ENCODE assay signal across 14 cellular contexts in the genomic region with DNA sequence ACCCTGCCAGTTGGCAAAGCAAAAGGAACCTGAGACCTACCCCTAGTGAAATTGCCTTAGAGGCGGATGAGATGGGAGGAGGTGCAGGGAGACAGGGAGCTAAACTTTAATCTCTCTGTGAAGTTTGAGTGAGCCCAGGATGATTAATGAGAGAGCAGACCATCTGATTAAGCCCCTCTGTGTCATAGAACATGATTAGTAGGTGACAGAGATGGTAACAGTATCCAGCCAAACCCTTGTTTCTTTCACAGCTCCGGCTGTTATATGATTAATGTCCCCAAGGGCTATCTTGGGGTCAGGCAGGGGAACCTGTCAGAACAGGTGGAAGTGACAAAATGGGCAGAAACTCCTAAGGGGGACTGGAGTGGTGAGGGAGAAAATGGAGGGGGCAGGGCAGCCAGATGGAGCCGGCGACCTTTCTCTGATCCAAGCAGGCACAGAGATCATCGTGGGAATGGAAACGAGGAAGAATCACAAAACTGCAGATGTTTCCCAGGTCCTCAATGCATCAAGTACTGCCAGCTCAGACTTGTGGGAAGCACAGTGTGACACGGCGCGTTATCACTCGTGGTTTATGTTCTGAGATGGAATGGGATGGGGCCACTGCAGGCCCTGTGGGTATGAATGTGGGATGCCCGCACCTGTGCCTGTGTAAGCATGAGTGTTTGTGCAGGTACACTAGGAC.
DNase-seq lines count a peak whose midpoint lies in the region; ATAC-seq and TF ChIP-seq lines count a peak whose summit lies in the region.
"Had no signal": no experiment of that assay in that cellular context is flagged by ENCODE, and none has a peak within 500 bp of the region (broad histone marks: within the 10 kb centered on the region; RNA-seq: fewer than 3 reads in every experiment).

No MANE protein-coding gene starts in this region.

- peak overlapping the region; percentile 97 for H3K27ac Mint-ChIP-seq in nephron progenitor cell
- H3K27ac Mint-ChIP-seq in stimulated activated naive CD8-positive, alpha-beta T cell treated with anti-CD3 and anti-CD28 coated beads, Interleukin-15, amount 100 ng/mL, for 72 hours: no peak overlapping the region
- H3K27ac Mint-ChIP-seq in activated naive CD4-positive, alpha-beta T cell treated with anti-CD3 and anti-CD28 coated beads for 36 hours: no peak overlapping the region
- H3K27ac Mint-ChIP-seq: activated CD4-positive, alpha-beta T cell treated with anti-CD3 and anti-CD28 coated beads, Interleukin-2, amount 10 ng/mL, durations not matched to agents 24 days and 14 days; T-cell had no signal

- peaks cover 3% of the 10 kb centered on the region for H3K27me3 Mint-ChIP-seq in nephron progenitor cell (ENCODE audit: low read depth, poor library complexity)
- H3K27me3 Mint-ChIP-seq in stimulated activated naive CD8-positive, alpha-beta T cell treated with anti-CD3 and anti-CD28 coated beads, Interleukin-15, amount 100 ng/mL, for 72 hours: peaks cover 16% of the 10 kb centered on the region
- H3K27me3 Mint-ChIP-seq in activated naive CD4-positive, alpha-beta T cell treated with anti-CD3 and anti-CD28 coated beads for 36 hours (ENCODE audit: low read depth): peaks cover 6% of the 10 kb centered on the region
- H3K27me3 Mint-ChIP-seq: activated CD4-positive, alpha-beta T cell treated with anti-CD3 and anti-CD28 coated beads, Interleukin-2, amount 10 ng/mL, durations not matched to agents 24 days and 14 days had no signal

- peaks cover 65% of the 10 kb centered on the region for H3K4me1 Mint-ChIP-seq in nephron progenitor cell
- H3K4me1 Mint-ChIP-seq in stimulated activated naive CD8-positive, alpha-beta T cell treated with anti-CD3 and anti-CD28 coated beads, Interleukin-15, amount 100 ng/mL, for 72 hours: no peaks in the 10 kb centered on the region
- no peaks in the 10 kb centered on the region for H3K4me1 Mint-ChIP-seq in activated naive CD4-positive, alpha-beta T cell treated with anti-CD3 and anti-CD28 coated beads for 36 hours (ENCODE audit: low read depth)
- H3K4me1 Mint-ChIP-seq: activated CD4-positive, alpha-beta T cell treated with anti-CD3 and anti-CD28 coated beads, Interleukin-2, amount 10 ng/mL, durations not matched to agents 24 days and 14 days; T-cell had no signal

- ATAC-seq in stimulated activated naive CD8-positive, alpha-beta T cell treated with anti-CD3 and anti-CD28 coated beads, Interleukin-15, amount 100 ng/mL, for 72 hours: no peak
- ATAC-seq in HG03280 (IDR thresholded peaks at IDR 0.05; ENCODE audit: unreplicated experiment): no peak
- ATAC-seq: Panc1, T-cell had no signal

- peaks cover 6% of the 10 kb centered on the region for H3K36me3 Mint-ChIP-seq in nephron progenitor cell (ENCODE audit: low read depth)
- H3K36me3 Mint-ChIP-seq in activated naive CD4-positive, alpha-beta T cell treated with anti-CD3 and anti-CD28 coated beads for 36 hours (ENCODE audit: low read depth): no peaks in the 10 kb centered on the region
- H3K36me3 Mint-ChIP-seq: T-cell had no signal

- DNase-seq in DMS153 treated with DMSO at 0.1 percent for 48 hours (lab: John Stamatoyannopoulos, UW; ENCODE audit: unreplicated experiment) (peak; percentile 28), HT1080 (ENCODE audit: low read depth) (peak; percentile 22), nephron progenitor cell (peak; percentile 50), GM19238 (ENCODE audit: insufficient read length, low spot score) (no peak)
- DNase-seq in stimulated activated naive CD8-positive, alpha-beta T cell treated with anti-CD3 and anti-CD28 coated beads, Interleukin-15, amount 100 ng/mL, for 72 hours: no peak
- no peak for DNase-seq in activated naive CD4-positive, alpha-beta T cell treated with anti-CD3 and anti-CD28 coated beads for 36 hours
- DNase-seq: activated CD4-positive, alpha-beta T cell treated with anti-CD3 and anti-CD28 coated beads, Interleukin-2, amount 10 ng/mL, durations not matched to agents 24 days and 14 days; amniotic stem cell; GF-D8; T-cell had no signal

- H3K9me3 Mint-ChIP-seq in nephron progenitor cell: peaks cover 5% of the 10 kb centered on the region
- H3K9me3 Mint-ChIP-seq in stimulated activated naive CD8-positive, alpha-beta T cell treated with anti-CD3 and anti-CD28 coated beads, Interleukin-15, amount 100 ng/mL, for 72 hours: peaks cover 0 to under 1% of the 10 kb centered on the region in 2 donors
- H3K9me3 Mint-ChIP-seq in activated naive CD4-positive, alpha-beta T cell treated with anti-CD3 and anti-CD28 coated beads for 36 hours: no peaks in the 10 kb centered on the region
- H3K9me3 Mint-ChIP-seq: activated CD4-positive, alpha-beta T cell treated with anti-CD3 and anti-CD28 coated beads, Interleukin-2, amount 10 ng/mL, durations not matched to agents 24 days and 14 days; T-cell had no signal

- H3K27ac ChIP-seq in VCaP: peak overlapping the region; percentile 99
- H3K27ac ChIP-seq: BLaER1 had no signal

- CTCF ChIA-PET in activated naive CD4-positive, alpha-beta T cell treated with anti-CD3 and anti-CD28 coated beads for 36 hours (lab: Charles Lee): no interaction called here

- TF ChIP-seq CTCF in VCaP (conservative IDR thresholded peaks at IDR 0.05): no peak
- no peak for TF ChIP-seq CTCF in nephron progenitor cell (IDR thresholded peaks at IDR 0.05)

- intact Hi-C loops in activated naive CD4-positive, alpha-beta T cell treated with anti-CD3 and anti-CD28 coated beads for 36 hours (cut with micrococcal nuclease): no loop called here

- peak overlapping the region; percentile 43 for H3K4me3 Mint-ChIP-seq in nephron progenitor cell
- no peak overlapping the region for H3K4me3 Mint-ChIP-seq in stimulated activated naive CD8-positive, alpha-beta T cell treated with anti-CD3 and anti-CD28 coated beads, Interleukin-15, amount 100 ng/mL, for 72 hours
- H3K4me3 Mint-ChIP-seq in activated naive CD4-positive, alpha-beta T cell treated with anti-CD3 and anti-CD28 coated beads for 36 hours: no peak overlapping the region
- H3K4me3 Mint-ChIP-seq: activated CD4-positive, alpha-beta T cell treated with anti-CD3 and anti-CD28 coated beads, Interleukin-2, amount 10 ng/mL, durations not matched to agents 24 days and 14 days; T-cell had no signal

Comparison
In these comparisons a context has a peak if more than half of its experiments do, and no peak if none do; other contexts are left out.
1. DNase-seq: peak in DMS153 treated with DMSO at 0.1 percent for 48 hours (single experiment), HT1080 (single experiment) and nephron progenitor cell (single experiment); none in stimulated activated naive CD8-positive, alpha-beta T cell treated with anti-CD3 and anti-CD28 coated beads, Interleukin-15, amount 100 ng/mL, for 72 hours (0 of 2), GM19238 (single experiment) and activated naive CD4-positive, alpha-beta T cell treated with anti-CD3 and anti-CD28 coated beads for 36 hours (single experiment).